18 cellular contexts compared by ENCODE assay signal in the genomic region with DNA sequence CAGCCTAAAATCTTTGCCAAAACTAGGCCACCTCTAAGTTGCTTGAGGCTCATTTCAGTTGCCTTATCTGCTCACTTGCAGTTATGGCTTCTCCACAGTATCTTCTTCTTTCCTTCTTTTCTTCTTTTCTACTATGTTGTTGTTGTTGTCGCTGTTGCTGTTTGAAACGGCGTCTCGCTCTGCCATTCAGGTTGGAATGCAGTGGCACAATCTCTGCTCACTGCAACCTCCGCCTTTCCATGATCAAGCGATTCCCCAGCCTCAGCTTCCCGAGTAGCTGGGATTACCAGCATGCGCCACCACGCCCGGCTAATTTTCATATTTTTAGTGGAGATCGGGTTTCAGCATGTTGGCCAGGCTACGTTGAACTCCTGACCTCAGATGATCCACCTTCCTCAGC.
"Had no signal": no experiment of that assay in that cellular context is flagged by ENCODE, and none has a peak within 500 bp of the region (broad histone marks: within the 10 kb centered on the region; RNA-seq: fewer than 3 reads in every experiment).

No MANE protein-coding gene starts in this region.

- H3K4me1 ChIP-seq: adrenal gland, transverse colon had no signal

- ATAC-seq: activated CD4-positive, alpha-beta T cell treated with anti-CD3 and anti-CD28 coated beads for 36 hours; activated CD8-positive, alpha-beta memory T cell treated with anti-CD3 and anti-CD28 coated beads, Interleukin-2, amount 10 ng/mL, durations not matched to agents 7 days and 5 days; stimulated activated naive CD8-positive, alpha-beta T cell treated with anti-CD3 and anti-CD28 coated beads, Interleukin-15, Interleukin-2, amounts not matched to agents 100 U/mL and 50 U/mL, for 24 hours had no signal

- H3K4me3 ChIP-seq: adrenal gland, cardiac muscle cell, ovary, skin epidermis, transverse colon had no signal

- H3K4me1 Mint-ChIP-seq: activated CD4-positive, alpha-beta T cell treated with anti-CD3 and anti-CD28 coated beads for 36 hours; activated CD8-positive, alpha-beta memory T cell treated with anti-CD3 and anti-CD28 coated beads, Interleukin-2, amount 10 ng/mL, durations not matched to agents 7 days and 5 days had no signal

- H3K27me3 ChIP-seq: adrenal gland, cardiac muscle cell, ovary, transverse colon had no signal

- H3K36me3 ChIP-seq: adrenal gland, cardiac muscle cell, ovary, transverse colon had no signal

- H3K9me3 ChIP-seq: adrenal gland, ovary, transverse colon had no signal

- H3K4me3 Mint-ChIP-seq: activated CD4-positive, alpha-beta memory T cell treated with anti-CD3 and anti-CD28 coated beads for 36 hours; activated CD4-positive, alpha-beta T cell treated with anti-CD3 and anti-CD28 coated beads for 36 hours; activated CD8-positive, alpha-beta memory T cell treated with anti-CD3 and anti-CD28 coated beads, Interleukin-2, amount 10 ng/mL, durations not matched to agents 7 days and 5 days; activated T-cell treated with anti-CD3 and anti-CD28 coated beads, Interleukin-2, amount 50 U/mL, for 24 hours had no signal

- H3K27ac Mint-ChIP-seq: activated CD4-positive, alpha-beta memory T cell treated with anti-CD3 and anti-CD28 coated beads for 36 hours; activated CD4-positive, alpha-beta T cell treated with anti-CD3 and anti-CD28 coated beads for 36 hours; activated CD8-positive, alpha-beta memory T cell treated with anti-CD3 and anti-CD28 coated beads, Interleukin-2, amount 10 ng/mL, durations not matched to agents 7 days and 5 days; activated T-cell treated with anti-CD3 and anti-CD28 coated beads, Interleukin-2, amount 50 U/mL, for 24 hours had no signal

- DNase-seq: activated CD4-positive, alpha-beta memory T cell treated with anti-CD3 and anti-CD28 coated beads for 36 hours; activated CD4-positive, alpha-beta T cell treated with anti-CD3 and anti-CD28 coated beads for 36 hours; activated CD8-positive, alpha-beta memory T cell treated with anti-CD3 and anti-CD28 coated beads, Interleukin-2, amount 10 ng/mL, durations not matched to agents 7 days and 5 days; activated naive CD4-positive, alpha-beta T cell treated with anti-CD3 and anti-CD28 coated beads, Interleukin-2, amount 50 U/mL, for 16 hours; activated T-cell treated with anti-CD3 and anti-CD28 coated beads, Interleukin-2, amount 50 U/mL, for 24 hours; adrenal gland; erythroblast; hippocampal formation; mesendoderm; ovary; retina; stimulated activated CD4-positive, alpha-beta T cell treated with anti-CD3 and anti-CD28 coated beads, Interleukin-4, amount 100 ng/mL, for 4 hours; stimulated activated CD8-positive, alpha-beta memory T cell treated with anti-CD3 and anti-CD28 coated beads, Interleukin-4, amount 100 ng/mL, for 48 hours; stimulated activated naive CD8-positive, alpha-beta T cell treated with anti-CD3 and anti-CD28 coated beads, Interleukin-15, Interleukin-2, amounts not matched to agents 100 U/mL and 50 U/mL, for 24 hours; T-helper 2 cell; transverse colon had no signal

- H3K27me3 Mint-ChIP-seq: activated CD4-positive, alpha-beta memory T cell treated with anti-CD3 and anti-CD28 coated beads for 36 hours; activated CD8-positive, alpha-beta memory T cell treated with anti-CD3 and anti-CD28 coated beads, Interleukin-2, amount 10 ng/mL, durations not matched to agents 7 days and 5 days had no signal

- H3K27ac ChIP-seq: adrenal gland, cardiac muscle cell, ovary, skin epidermis, transverse colon had no signal

- H3K9me3 Mint-ChIP-seq: activated CD4-positive, alpha-beta memory T cell treated with anti-CD3 and anti-CD28 coated beads for 36 hours; activated T-cell treated with anti-CD3 and anti-CD28 coated beads, Interleukin-2, amount 50 U/mL, for 24 hours had no signal

- H3K36me3 Mint-ChIP-seq: activated CD4-positive, alpha-beta memory T cell treated with anti-CD3 and anti-CD28 coated beads for 36 hours; activated CD8-positive, alpha-beta memory T cell treated with anti-CD3 and anti-CD28 coated beads, Interleukin-2, amount 10 ng/mL, durations not matched to agents 7 days and 5 days had no signal
